In the genomic region with DNA sequence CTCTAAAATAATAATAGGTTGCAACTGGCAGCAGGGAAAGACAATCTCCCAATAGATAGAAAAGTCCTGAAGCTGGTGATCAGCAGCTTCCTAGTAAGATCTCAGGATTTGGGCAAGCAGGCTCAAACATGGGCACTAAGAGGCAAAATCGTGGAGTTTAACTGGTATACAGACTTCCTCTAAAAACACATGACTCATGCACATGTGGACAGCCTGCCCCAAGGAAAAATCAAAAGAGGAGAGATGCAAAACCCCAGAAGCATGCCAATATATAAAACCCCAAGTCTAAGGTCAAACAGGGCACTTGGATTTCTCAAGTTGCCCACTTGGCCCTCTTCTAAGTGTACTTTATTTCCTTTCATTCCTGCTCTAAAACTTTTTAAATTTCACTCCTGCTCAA, we compare ENCODE assay signal across 22 cellular contexts.
"Had no signal": no experiment of that assay in that cellular context is flagged by ENCODE, and none has a peak within 500 bp of the region (broad histone marks: within the 10 kb centered on the region; RNA-seq: fewer than 3 reads in every experiment).

No MANE protein-coding gene starts in this region.

- H3K4me3 Mint-ChIP-seq: activated naive CD4-positive, alpha-beta T cell treated with anti-CD3 and anti-CD28 coated beads, Interleukin-2, amount 10 ng/mL, durations not matched to agents 7 days and 5 days; activated T-cell treated with anti-CD3 and anti-CD28 coated beads, Interleukin-2, amount 50 U/mL, for 4 hours; immature natural killer cell; natural killer cell treated with Interleukin-12 subunit alpha and Interleukin-12 subunit beta and Interleukin-15 and Interleukin-18, amount 100 ng/mL, for 72 hours had no signal

- ATAC-seq: activated T-cell treated with anti-CD3 and anti-CD28 coated beads, Interleukin-2, amount 50 U/mL, for 4 hours; gastroesophageal sphincter; heart left ventricle; left cardiac atrium; natural killer cell treated with Interleukin-12 subunit alpha and Interleukin-12 subunit beta and Interleukin-15 and Interleukin-18, amount 100 ng/mL, for 72 hours had no signal

- H3K27ac Mint-ChIP-seq: activated naive CD4-positive, alpha-beta T cell treated with anti-CD3 and anti-CD28 coated beads, Interleukin-2, amount 10 ng/mL, durations not matched to agents 7 days and 5 days; immature natural killer cell; natural killer cell treated with Interleukin-12 subunit alpha and Interleukin-12 subunit beta and Interleukin-15 and Interleukin-18, amount 100 ng/mL, for 72 hours had no signal

- DNase-seq: activated CD4-positive, alpha-beta T cell treated with anti-CD3 and anti-CD28 coated beads, Interleukin-2, amount 50 U/mL, for 1 hour; activated CD8-positive, alpha-beta memory T cell treated with anti-CD3 and anti-CD28 coated beads, Interleukin-2, amount 50 U/mL, for 4 hours; activated naive CD4-positive, alpha-beta T cell treated with anti-CD3 and anti-CD28 coated beads, Interleukin-2, amount 10 ng/mL, durations not matched to agents 7 days and 5 days; activated T-cell treated with anti-CD3 and anti-CD28 coated beads, Interleukin-2, amount 50 U/mL, for 4 hours; aorta; brain microvascular endothelial cell; effector CD4-positive, alpha-beta T cell; heart left ventricle; immature natural killer cell; left cardiac atrium; sigmoid colon; spleen; stimulated activated CD8-positive, alpha-beta memory T cell treated with anti-CD3 and anti-CD28 coated beads, Interleukin-4, amount 100 ng/mL, for 48 hours; stimulated activated naive CD4-positive, alpha-beta T cell treated with Interleukin-2 at 50 U/mL for 16 hours; substantia nigra; T-helper 1 cell; T-helper 9 cell; tibial artery had no signal

- H3K4me3 ChIP-seq: coronary artery, esophagus muscularis mucosa, gastroesophageal sphincter, heart left ventricle, sigmoid colon, spleen, tibial artery had no signal

- H3K4me1 Mint-ChIP-seq: activated naive CD4-positive, alpha-beta T cell treated with anti-CD3 and anti-CD28 coated beads, Interleukin-2, amount 10 ng/mL, durations not matched to agents 7 days and 5 days; immature natural killer cell had no signal

- H3K36me3 Mint-ChIP-seq: natural killer cell treated with Interleukin-12 subunit alpha and Interleukin-12 subunit beta and Interleukin-15 and Interleukin-18, amount 100 ng/mL, for 72 hours had no signal

- H3K27me3 Mint-ChIP-seq: activated naive CD4-positive, alpha-beta T cell treated with anti-CD3 and anti-CD28 coated beads, Interleukin-2, amount 10 ng/mL, durations not matched to agents 7 days and 5 days had no signal

- H3K9me3 Mint-ChIP-seq: activated naive CD4-positive, alpha-beta T cell treated with anti-CD3 and anti-CD28 coated beads, Interleukin-2, amount 10 ng/mL, durations not matched to agents 7 days and 5 days; activated T-cell treated with anti-CD3 and anti-CD28 coated beads, Interleukin-2, amount 50 U/mL, for 4 hours; immature natural killer cell had no signal
